ENCODE assay signal across 1 cellular context in genomic region chr3:42055291-42055690, GRCh38.
TF ChIP-seq lines count a peak whose summit lies in the region.

No MANE protein-coding gene starts in this region.

TF ChIP-seq in HepG2, 621 proteins besides CTCF, POLR2A, EP300 and RAD21 (continued from another document and continues in another):
- TF ChIP-seq, protein P1, sequence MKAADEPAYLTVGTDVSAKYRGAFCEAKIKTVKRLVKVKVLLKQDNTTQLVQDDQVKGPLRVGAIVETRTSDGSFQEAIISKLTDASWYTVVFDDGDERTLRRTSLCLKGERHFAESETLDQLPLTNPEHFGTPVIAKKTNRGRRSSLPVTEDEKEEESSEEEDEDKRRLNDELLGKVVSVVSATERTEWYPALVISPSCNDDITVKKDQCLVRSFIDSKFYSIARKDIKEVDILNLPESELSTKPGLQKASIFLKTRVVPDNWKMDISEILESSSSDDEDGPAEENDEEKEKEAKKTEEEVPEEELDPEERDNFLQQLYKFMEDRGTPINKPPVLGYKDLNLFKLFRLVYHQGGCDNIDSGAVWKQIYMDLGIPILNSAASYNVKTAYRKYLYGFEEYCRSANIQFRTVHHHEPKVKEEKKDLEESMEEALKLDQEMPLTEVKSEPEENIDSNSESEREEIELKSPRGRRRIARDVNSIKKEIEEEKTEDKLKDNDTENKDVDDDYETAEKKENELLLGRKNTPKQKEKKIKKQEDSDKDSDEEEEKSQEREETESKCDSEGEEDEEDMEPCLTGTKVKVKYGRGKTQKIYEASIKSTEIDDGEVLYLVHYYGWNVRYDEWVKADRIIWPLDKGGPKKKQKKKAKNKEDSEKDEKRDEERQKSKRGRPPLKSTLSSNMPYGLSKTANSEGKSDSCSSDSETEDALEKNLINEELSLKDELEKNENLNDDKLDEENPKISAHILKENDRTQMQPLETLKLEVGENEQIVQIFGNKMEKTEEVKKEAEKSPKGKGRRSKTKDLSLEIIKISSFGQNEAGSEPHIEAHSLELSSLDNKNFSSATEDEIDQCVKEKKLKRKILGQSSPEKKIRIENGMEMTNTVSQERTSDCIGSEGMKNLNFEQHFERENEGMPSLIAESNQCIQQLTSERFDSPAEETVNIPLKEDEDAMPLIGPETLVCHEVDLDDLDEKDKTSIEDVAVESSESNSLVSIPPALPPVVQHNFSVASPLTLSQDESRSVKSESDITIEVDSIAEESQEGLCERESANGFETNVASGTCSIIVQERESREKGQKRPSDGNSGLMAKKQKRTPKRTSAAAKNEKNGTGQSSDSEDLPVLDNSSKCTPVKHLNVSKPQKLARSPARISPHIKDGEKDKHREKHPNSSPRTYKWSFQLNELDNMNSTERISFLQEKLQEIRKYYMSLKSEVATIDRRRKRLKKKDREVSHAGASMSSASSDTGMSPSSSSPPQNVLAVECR (CRISPR knock-in tag; IDR thresholded peaks at IDR 0.05; ENCODE audit: borderline replicate concordance) = no peak
- TF ChIP-seq CEBPG (CRISPR knock-in tag; IDR thresholded peaks at IDR 0.05) = peak; percentile 95
- TF ChIP-seq ZNF703 (CRISPR knock-in tag; IDR thresholded peaks at IDR 0.05; ENCODE audit: borderline replicate concordance) = no peak
- TF ChIP-seq ZFP91 (CRISPR knock-in tag; IDR thresholded peaks at IDR 0.05; ENCODE audit: borderline replicate concordance) = no peak
- TF ChIP-seq ZNF660 (CRISPR knock-in tag; IDR thresholded peaks at IDR 0.05; ENCODE audit: borderline replicate concordance, low read depth) = no peak
- TF ChIP-seq NBN (conservative IDR thresholded peaks at IDR 0.05) = no peak
- no peak for TF ChIP-seq ZNF639 (CRISPR knock-in tag; conservative IDR thresholded peaks at IDR 0.05)
- no peak for TF ChIP-seq ZNF180 (CRISPR knock-in tag; IDR thresholded peaks at IDR 0.05; ENCODE audit: borderline replicate concordance, low read depth)
- TF ChIP-seq CREM (IDR thresholded peaks at IDR 0.05) = no peak
- no peak for TF ChIP-seq CREM (CRISPR knock-in tag; IDR thresholded peaks at IDR 0.05)
- peak; percentile 84 for TF ChIP-seq GATAD2A (CRISPR knock-in tag; IDR thresholded peaks at IDR 0.05)
- no peak for TF ChIP-seq ZNF446 (CRISPR knock-in tag; IDR thresholded peaks at IDR 0.05)
- no peak for TF ChIP-seq ZNF546 (CRISPR knock-in tag; conservative IDR thresholded peaks at IDR 0.05)
- no peak for TF ChIP-seq NFYB (CRISPR knock-in tag; IDR thresholded peaks at IDR 0.05)
- TF ChIP-seq ZNF143 (CRISPR knock-in tag; IDR thresholded peaks at IDR 0.05) = no peak
- no peak for TF ChIP-seq HCFC1 (IDR thresholded peaks at IDR 0.05; ENCODE audit: low read depth, low read length)
- no peak for TF ChIP-seq THAP9 (CRISPR knock-in tag; IDR thresholded peaks at IDR 0.05; ENCODE audit: borderline replicate concordance)
- 0 out of 2 replicates have a peak, but pooled peaks have one; percentile 24 for TF ChIP-seq FOSL2 (CRISPR knock-in tag; IDR thresholded peaks at IDR 0.05)
- TF ChIP-seq ZNF251 (CRISPR knock-in tag; IDR thresholded peaks at IDR 0.05) = no peak
- TF ChIP-seq RFXAP (CRISPR knock-in tag; IDR thresholded peaks at IDR 0.05; ENCODE audit: borderline replicate concordance) = no peak
- no peak for TF ChIP-seq MBNL3 (CRISPR knock-in tag; conservative IDR thresholded peaks at IDR 0.05)
- TF ChIP-seq, protein P2, sequence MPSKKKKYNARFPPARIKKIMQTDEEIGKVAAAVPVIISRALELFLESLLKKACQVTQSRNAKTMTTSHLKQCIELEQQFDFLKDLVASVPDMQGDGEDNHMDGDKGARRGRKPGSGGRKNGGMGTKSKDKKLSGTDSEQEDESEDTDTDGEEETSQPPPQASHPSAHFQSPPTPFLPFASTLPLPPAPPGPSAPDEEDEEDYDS (CRISPR knock-in tag; IDR thresholded peaks at IDR 0.05) = 0 out of 2 replicates have a peak, but pooled peaks have one; percentile 19
- no peak for TF ChIP-seq IRX3 (CRISPR knock-in tag; IDR thresholded peaks at IDR 0.05; ENCODE audit: borderline replicate concordance, low read depth)
- no peak for TF ChIP-seq ATAD3A (CRISPR knock-in tag; IDR thresholded peaks at IDR 0.05)
- no peak for TF ChIP-seq ZNF549 (CRISPR knock-in tag; IDR thresholded peaks at IDR 0.05)
- no peak for TF ChIP-seq SATB2 (CRISPR knock-in tag; IDR thresholded peaks at IDR 0.05)
- TF ChIP-seq NFIB (CRISPR knock-in tag; IDR thresholded peaks at IDR 0.05; ENCODE audit: borderline replicate concordance) = no peak
- TF ChIP-seq ZSCAN22 (CRISPR knock-in tag; IDR thresholded peaks at IDR 0.05) = no peak
- no peak for TF ChIP-seq FOXK2 (IDR thresholded peaks at IDR 0.05)
- no peak for TF ChIP-seq EZH2 (conservative IDR thresholded peaks at IDR 0.05; ENCODE audit: low read depth, low read length)
- TF ChIP-seq MATR3 (CRISPR knock-in tag; IDR thresholded peaks at IDR 0.05) = no peak
- no peak for TF ChIP-seq ZNF7 (CRISPR knock-in tag; IDR thresholded peaks at IDR 0.05)
- TF ChIP-seq, protein P3, sequence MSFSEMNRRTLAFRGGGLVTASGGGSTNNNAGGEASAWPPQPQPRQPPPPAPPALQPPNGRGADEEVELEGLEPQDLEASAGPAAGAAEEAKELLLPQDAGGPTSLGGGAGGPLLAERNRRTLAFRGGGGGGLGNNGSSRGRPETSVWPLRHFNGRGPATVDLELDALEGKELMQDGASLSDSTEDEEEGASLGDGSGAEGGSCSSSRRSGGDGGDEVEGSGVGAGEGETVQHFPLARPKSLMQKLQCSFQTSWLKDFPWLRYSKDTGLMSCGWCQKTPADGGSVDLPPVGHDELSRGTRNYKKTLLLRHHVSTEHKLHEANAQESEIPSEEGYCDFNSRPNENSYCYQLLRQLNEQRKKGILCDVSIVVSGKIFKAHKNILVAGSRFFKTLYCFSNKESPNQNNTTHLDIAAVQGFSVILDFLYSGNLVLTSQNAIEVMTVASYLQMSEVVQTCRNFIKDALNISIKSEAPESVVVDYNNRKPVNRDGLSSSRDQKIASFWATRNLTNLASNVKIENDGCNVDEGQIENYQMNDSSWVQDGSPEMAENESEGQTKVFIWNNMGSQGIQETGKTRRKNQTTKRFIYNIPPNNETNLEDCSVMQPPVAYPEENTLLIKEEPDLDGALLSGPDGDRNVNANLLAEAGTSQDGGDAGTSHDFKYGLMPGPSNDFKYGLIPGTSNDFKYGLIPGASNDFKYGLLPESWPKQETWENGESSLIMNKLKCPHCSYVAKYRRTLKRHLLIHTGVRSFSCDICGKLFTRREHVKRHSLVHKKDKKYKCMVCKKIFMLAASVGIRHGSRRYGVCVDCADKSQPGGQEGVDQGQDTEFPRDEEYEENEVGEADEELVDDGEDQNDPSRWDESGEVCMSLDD (CRISPR knock-in tag; IDR thresholded peaks at IDR 0.05; ENCODE audit: borderline replicate concordance) = no peak
- no peak for TF ChIP-seq ZNF510 (CRISPR knock-in tag; IDR thresholded peaks at IDR 0.05; ENCODE audit: low read depth)
- no peak for TF ChIP-seq ARNTL (CRISPR knock-in tag; IDR thresholded peaks at IDR 0.05)
- TF ChIP-seq, protein P4, sequence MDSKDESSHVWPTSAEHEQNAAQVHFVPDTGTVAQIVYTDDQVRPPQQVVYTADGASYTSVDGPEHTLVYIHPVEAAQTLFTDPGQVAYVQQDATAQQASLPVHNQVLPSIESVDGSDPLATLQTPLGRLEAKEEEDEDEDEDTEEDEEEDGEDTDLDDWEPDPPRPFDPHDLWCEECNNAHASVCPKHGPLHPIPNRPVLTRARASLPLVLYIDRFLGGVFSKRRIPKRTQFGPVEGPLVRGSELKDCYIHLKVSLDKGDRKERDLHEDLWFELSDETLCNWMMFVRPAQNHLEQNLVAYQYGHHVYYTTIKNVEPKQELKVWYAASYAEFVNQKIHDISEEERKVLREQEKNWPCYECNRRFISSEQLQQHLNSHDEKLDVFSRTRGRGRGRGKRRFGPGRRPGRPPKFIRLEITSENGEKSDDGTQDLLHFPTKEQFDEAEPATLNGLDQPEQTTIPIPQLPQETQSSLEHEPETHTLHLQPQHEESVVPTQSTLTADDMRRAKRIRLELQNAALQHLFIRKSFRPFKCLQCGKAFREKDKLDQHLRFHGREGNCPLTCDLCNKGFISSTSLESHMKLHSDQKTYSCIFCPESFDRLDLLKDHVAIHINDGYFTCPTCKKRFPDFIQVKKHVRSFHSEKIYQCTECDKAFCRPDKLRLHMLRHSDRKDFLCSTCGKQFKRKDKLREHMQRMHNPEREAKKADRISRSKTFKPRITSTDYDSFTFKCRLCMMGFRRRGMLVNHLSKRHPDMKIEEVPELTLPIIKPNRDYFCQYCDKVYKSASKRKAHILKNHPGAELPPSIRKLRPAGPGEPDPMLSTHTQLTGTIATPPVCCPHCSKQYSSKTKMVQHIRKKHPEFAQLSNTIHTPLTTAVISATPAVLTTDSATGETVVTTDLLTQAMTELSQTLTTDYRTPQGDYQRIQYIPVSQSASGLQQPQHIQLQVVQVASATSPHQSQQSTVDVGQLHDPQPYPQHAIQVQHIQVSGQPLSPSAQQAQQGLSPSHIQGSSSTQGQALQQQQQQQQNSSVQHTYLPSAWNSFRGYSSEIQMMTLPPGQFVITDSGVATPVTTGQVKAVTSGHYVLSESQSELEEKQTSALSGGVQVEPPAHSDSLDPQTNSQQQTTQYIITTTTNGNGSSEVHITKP (CRISPR knock-in tag; IDR thresholded peaks at IDR 0.05; ENCODE audit: low read depth) = no peak
- TF ChIP-seq ZFP90 (CRISPR knock-in tag; IDR thresholded peaks at IDR 0.05; ENCODE audit: borderline replicate concordance) = no peak
- no peak for TF ChIP-seq THAP11 (CRISPR knock-in tag; IDR thresholded peaks at IDR 0.05)
- TF ChIP-seq TBP (CRISPR knock-in tag; IDR thresholded peaks at IDR 0.05) = no peak
- no peak for TF ChIP-seq HOXA7 (CRISPR knock-in tag; IDR thresholded peaks at IDR 0.05)
- no peak for TF ChIP-seq ZSCAN31 (CRISPR knock-in tag; IDR thresholded peaks at IDR 0.05; ENCODE audit: low read depth)
